19 cellular contexts compared by ENCODE assay signal in genomic region chr3:24373198-24373959, GRCh38.
DNase-seq lines count a peak whose midpoint lies in the region; ATAC-seq and TF ChIP-seq lines count a peak whose summit lies in the region.
"Had no signal": no experiment of that assay in that cellular context is flagged by ENCODE, and none has a peak within 500 bp of the region (broad histone marks: within the 10 kb centered on the region; RNA-seq: fewer than 3 reads in every experiment).

No MANE protein-coding gene starts in this region.

- POLR2A ChIA-PET in CD8-positive, alpha-beta memory T cell (lab: Charles Lee) = no interaction called here

- H3K27ac ChIP-seq in CD8-positive, alpha-beta memory T cell (ENCODE audit: low read depth, low read length) = peak overlapping the region; percentile 25
- H3K27ac ChIP-seq in body of pancreas (peak overlapping the region in 3 of 4 donors; percentile 36 to 65 (median 39)), trophoblast cell (ENCODE audit: low read depth, low read length) (no peak overlapping the region)
- H3K27ac ChIP-seq: BLaER1 treated with 17β-estradiol and CSF1 and Interleukin-3, amounts not matched to agents 10 nM and 100 nM; coronary artery had no signal

- H2BK120ac ChIP-seq in trophoblast cell (ENCODE audit: insufficient read depth, low read length, poor library complexity) = no peak overlapping the region

- H3K4me3 Mint-ChIP-seq in CD8-positive, alpha-beta memory T cell = no peak overlapping the region
- H3K4me3 Mint-ChIP-seq: activated B cell treated with CpG ODN at 0.5 μM for 24 hours; activated CD8-positive, alpha-beta T cell treated with anti-CD3 and anti-CD28 coated beads, Interleukin-2, amount 10 ng/mL, durations not matched to agents 7 days and 5 days; activated T-cell treated with anti-CD3 and anti-CD28 coated beads, Interleukin-2, amount 50 U/mL, for 4 hours; T-helper 1 cell treated with Interleukin-12 subunit alpha and Interleukin-12 subunit beta and Interleukin-4 antibody, amounts not matched to agents 30 μg/mL and 1 μg/mL, for 36 hours had no signal

- H3K4me1 Mint-ChIP-seq in CD8-positive, alpha-beta memory T cell = no peaks in the 10 kb centered on the region
- H3K4me1 Mint-ChIP-seq: activated B cell treated with CpG ODN at 0.5 μM for 24 hours had no signal

- no peak overlapping the region for H2AFZ ChIP-seq in trophoblast cell (ENCODE audit: insufficient read depth, low read length, poor library complexity)

- H3K79me2 ChIP-seq in trophoblast cell (ENCODE audit: control insufficient read depth, insufficient read depth, low read length, poor library complexity) = peaks cover 3% of the 10 kb centered on the region

- H3K9me3 ChIP-seq in CD8-positive, alpha-beta memory T cell (ENCODE audit: low read length) = no peaks in the 10 kb centered on the region
- no peaks in the 10 kb centered on the region for H3K9me3 ChIP-seq in body of pancreas
- H3K9me3 ChIP-seq in trophoblast cell (ENCODE audit: insufficient read depth, low read depth, low read length) = no peaks in the 10 kb centered on the region
- H3K9me3 ChIP-seq: BLaER1 treated with 17β-estradiol and CSF1 and Interleukin-3, amounts not matched to agents 10 nM and 100 nM had no signal

- H3K9me3 Mint-ChIP-seq in CD8-positive, alpha-beta memory T cell = peaks cover 0 to 4% (median 0%) of the 10 kb centered on the region in 5 donors
- H3K9me3 Mint-ChIP-seq: activated B cell treated with CpG ODN at 0.5 μM for 24 hours; activated T-cell treated with anti-CD3 and anti-CD28 coated beads, Interleukin-2, amount 50 U/mL, for 4 hours; T-helper 1 cell treated with Interleukin-12 subunit alpha and Interleukin-12 subunit beta and Interleukin-4 antibody, amounts not matched to agents 30 μg/mL and 1 μg/mL, for 36 hours had no signal

- ATAC-seq in body of pancreas (peak; percentile 28), left ventricle myocardium superior (peak; percentile 95)
- ATAC-seq: activated CD8-positive, alpha-beta T cell treated with anti-CD3 and anti-CD28 coated beads, Interleukin-2, amount 10 ng/mL, durations not matched to agents 7 days and 5 days; activated T-cell treated with anti-CD3 and anti-CD28 coated beads, Interleukin-2, amount 50 U/mL, for 4 hours had no signal

- no peak overlapping the region for H4K8ac ChIP-seq in trophoblast cell (ENCODE audit: low read depth, low read length)

- no peak overlapping the region for H3K27ac Mint-ChIP-seq in CD8-positive, alpha-beta memory T cell
- H3K27ac Mint-ChIP-seq: activated B cell treated with CpG ODN at 0.5 μM for 24 hours; activated CD8-positive, alpha-beta T cell treated with anti-CD3 and anti-CD28 coated beads, Interleukin-2, amount 10 ng/mL, durations not matched to agents 7 days and 5 days; T-helper 1 cell treated with Interleukin-12 subunit alpha and Interleukin-12 subunit beta and Interleukin-4 antibody, amounts not matched to agents 30 μg/mL and 1 μg/mL, for 36 hours had no signal

- no peak overlapping the region for H2BK5ac ChIP-seq in trophoblast cell (ENCODE audit: low read depth, low read length, poor library complexity)

- no peaks in the 10 kb centered on the region for H3K36me3 ChIP-seq in CD8-positive, alpha-beta memory T cell (ENCODE audit: insufficient read depth, low read length)
- H3K36me3 ChIP-seq in body of pancreas (replicated peaks in 1 of 2; ENCODE audit: insufficient read depth in 1 of 2, low read depth in 2 of 2) (no peaks in the 10 kb centered on the region), trophoblast cell (ENCODE audit: control insufficient read depth in 1 of 2, insufficient read depth in 2 of 2, low read length in 2 of 2) (no peaks in the 10 kb centered on the region)
- H3K36me3 ChIP-seq: BLaER1 treated with 17β-estradiol and CSF1 and Interleukin-3, amounts not matched to agents 10 nM and 100 nM had no signal

- peak overlapping the region; percentile 37 for H4K91ac ChIP-seq in trophoblast cell (ENCODE audit: low read depth, low read length)

- no peak for TF ChIP-seq CTCF in body of pancreas (IDR thresholded peaks at IDR 0.05)

- peaks cover 4% of the 10 kb centered on the region for H3K79me1 ChIP-seq in trophoblast cell (ENCODE audit: low read length)

- no peaks in the 10 kb centered on the region for H3K36me3 Mint-ChIP-seq in CD8-positive, alpha-beta memory T cell

- H3K23ac ChIP-seq in trophoblast cell (ENCODE audit: low read length) = no peak overlapping the region

- H3K4ac ChIP-seq in trophoblast cell (ENCODE audit: low read depth, low read length) = peak overlapping the region; percentile 55

- 59 to 63% methylated on average over 9 of the region's 9 CpGs for WGBS in body of pancreas, 2 donors
- WGBS in trophoblast cell (ENCODE audit: extremely low coverage, insufficient coverage, insufficient read length) = no CpG with 5 or more reads among the region's 9 CpGs

- no peak overlapping the region for H3K9ac ChIP-seq in trophoblast cell (ENCODE audit: low read length)
- H3K9ac ChIP-seq: BLaER1 treated with 17β-estradiol and CSF1 and Interleukin-3, amounts not matched to agents 10 nM and 100 nM had no signal

- no peaks in the 10 kb centered on the region for H3K27me3 ChIP-seq in CD8-positive, alpha-beta memory T cell (ENCODE audit: insufficient read depth, low read length, poor library complexity, severe bottlenecking)
- H3K27me3 ChIP-seq in body of pancreas (no peaks in the 10 kb centered on the region), trophoblast cell (ENCODE audit: insufficient read depth, low read length) (no peaks in the 10 kb centered on the region)
- H3K27me3 ChIP-seq: BLaER1 treated with 17β-estradiol and CSF1 and Interleukin-3, amounts not matched to agents 10 nM and 100 nM had no signal

- no peak for TF ChIP-seq POLR2A in body of pancreas (IDR thresholded peaks at IDR 0.05)

- H3K18ac ChIP-seq in trophoblast cell (ENCODE audit: low read length) = no peak overlapping the region

- no peak overlapping the region for H3K4me3 ChIP-seq in CD8-positive, alpha-beta memory T cell (ENCODE audit: low read length)
- H3K4me3 ChIP-seq in body of pancreas (no peak overlapping the region), trophoblast cell (ENCODE audit: low read depth, low read length) (no peak overlapping the region)
- H3K4me3 ChIP-seq: BLaER1 treated with 17β-estradiol and CSF1 and Interleukin-3, amounts not matched to agents 10 nM and 100 nM; coronary artery; smooth muscle cell had no signal

- peaks cover 0 to 2% of the 10 kb centered on the region in 2 donors for H3K27me3 Mint-ChIP-seq in CD8-positive, alpha-beta memory T cell
- H3K27me3 Mint-ChIP-seq: activated B cell treated with CpG ODN at 0.5 μM for 24 hours had no signal

- H3K4me2 ChIP-seq in trophoblast cell (ENCODE audit: low read length) = no peak overlapping the region
- H3K4me2 ChIP-seq: BLaER1 treated with 17β-estradiol and CSF1 and Interleukin-3, amounts not matched to agents 10 nM and 100 nM; smooth muscle cell had no signal

- in situ Hi-C loops in ACHN (cut with HindIII; ENCODE audit: low pct_ligation_motif_present, low pct_unique_long_range_greater_than_20kb, low sequenced_read_pairs) = no loop called here

- CTCF ChIA-PET in CD8-positive, alpha-beta memory T cell (lab: Charles Lee) = no interaction called here

- DNase-seq in CD8-positive, alpha-beta memory T cell = no peak
- peak; percentile 53 to 76 (median 62) for DNase-seq in body of pancreas
- peak; percentile 83 for DNase-seq in left ventricle myocardium superior
- DNase-seq in trophoblast cell = no peak
- DNase-seq in activated CD4-positive, alpha-beta T cell treated with anti-CD3 and anti-CD28 coated beads for 48 hours = no peak
- no peak for DNase-seq in superior temporal gyrus (ENCODE audit: extremely low spot score)
- DNase-seq in SHP77 (lab: John Stamatoyannopoulos, UW) = no peak
- DNase-seq in ACHN = no peak
- DNase-seq: activated B cell treated with CpG ODN at 0.5 μM for 24 hours; activated CD8-positive, alpha-beta T cell treated with anti-CD3 and anti-CD28 coated beads, Interleukin-2, amount 10 ng/mL, durations not matched to agents 7 days and 5 days; activated naive CD4-positive, alpha-beta T cell treated with anti-CD3 and anti-CD28 coated beads, Interleukin-2, amount 50 U/mL, for 16 hours; activated T-cell treated with anti-CD3 and anti-CD28 coated beads, Interleukin-2, amount 50 U/mL, for 4 hours; NCI-H524 treated with DMSO at 0.1 percent for 48 hours; SHP77 treated with DMSO at 0.1 percent for 48 hours; stimulated activated CD4-positive, alpha-beta T cell treated with anti-CD3 and anti-CD28 coated beads, Interleukin-4, amount 100 ng/mL, for 24 hours had no signal

- H2BK12ac ChIP-seq in trophoblast cell (ENCODE audit: low read length) = no peak overlapping the region

- H3K4me1 ChIP-seq in CD8-positive, alpha-beta memory T cell (ENCODE audit: insufficient read depth, low read length) = no peaks in the 10 kb centered on the region
- peaks cover 64% of the 10 kb centered on the region for H3K4me1 ChIP-seq in body of pancreas
- peaks cover 3 to 7% of the 10 kb centered on the region in 2 experiments for H3K4me1 ChIP-seq in trophoblast cell (ENCODE audit: control insufficient read depth in 1 of 2, insufficient read depth in 2 of 2, low read length in 2 of 2)
- H3K4me1 ChIP-seq: BLaER1 treated with 17β-estradiol and CSF1 and Interleukin-3, amounts not matched to agents 10 nM and 100 nM had no signal

- H4K12ac ChIP-seq in trophoblast cell (ENCODE audit: low read depth, low read length) = no peak overlapping the region

- H3K14ac ChIP-seq in trophoblast cell (ENCODE audit: low read length) = no peak overlapping the region

- intact Hi-C loops in body of pancreas (cut with DNase I) = no loop called here
- intact Hi-C loops in left ventricle myocardium superior (cut with micrococcal nuclease) = no loop called here

- peak overlapping the region; percentile 74 for H2AK5ac ChIP-seq in trophoblast cell (ENCODE audit: low read length)

Comparison
In these comparisons a context has a peak if more than half of its experiments do, and no peak if none do; other contexts are left out.
1. DNase-seq: peak in body of pancreas (4 of 4) and left ventricle myocardium superior (single experiment); none in CD8-positive, alpha-beta memory T cell (0 of 5), trophoblast cell (0 of 2), activated CD4-positive, alpha-beta T cell treated with anti-CD3 and anti-CD28 coated beads for 48 hours (single experiment), superior temporal gyrus (single experiment), SHP77 (0 of 2) and ACHN (single experiment).